Comparison of ENCODE assay signal across 5 cellular contexts in the genomic region with DNA sequence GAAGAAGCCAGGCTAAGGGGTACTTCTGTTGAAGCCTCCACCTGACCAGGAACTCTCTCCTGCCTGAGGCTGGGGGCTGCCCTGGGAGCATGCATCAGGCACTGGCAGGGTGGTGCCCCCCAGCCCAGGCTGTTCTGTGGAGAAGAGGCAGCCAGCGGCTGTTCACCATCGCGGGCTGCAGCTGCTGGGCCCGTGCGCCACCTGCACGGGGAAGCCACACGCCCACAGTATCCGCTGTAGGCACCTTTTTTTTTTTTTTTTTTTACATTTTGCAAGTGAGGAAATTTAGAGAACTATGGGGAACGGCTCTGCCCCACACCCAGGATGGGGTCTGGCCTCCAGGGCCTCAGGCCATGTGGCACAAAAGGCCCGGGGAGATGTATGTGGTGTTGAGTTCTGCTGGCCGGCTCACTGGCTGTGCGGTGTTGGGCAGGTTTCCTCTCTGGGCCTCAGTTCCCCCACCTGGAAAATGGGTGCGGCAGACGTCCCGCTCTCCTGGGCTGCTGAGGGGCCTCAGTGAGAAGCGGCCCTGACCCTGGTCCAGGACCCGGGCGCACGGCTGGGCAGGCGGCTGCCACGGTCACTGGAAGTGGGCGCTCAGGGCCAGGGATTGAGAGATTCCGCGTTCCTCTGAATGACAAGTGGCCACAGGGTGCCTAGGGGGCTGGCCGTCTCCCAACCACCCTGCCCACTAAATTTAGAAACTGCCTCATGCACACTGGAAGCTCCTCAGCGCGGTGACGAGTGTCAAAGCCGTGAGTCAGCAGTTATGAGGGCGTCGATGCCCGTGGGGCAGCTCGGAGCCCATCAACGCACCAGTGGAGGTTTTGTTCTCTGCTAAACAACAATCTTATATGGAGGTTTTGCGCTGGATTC. TPM values are rescaled to one million over a fixed set of nuclear protein-coding genes. Genes with fewer than 3 reads are reported as not detected.
DNase-seq lines count a peak whose midpoint lies in the region; ATAC-seq and TF ChIP-seq lines count a peak whose summit lies in the region.

No MANE protein-coding gene starts in this region.

- DNase-seq in HL-60 (ENCODE audit: low read depth in 1 of 2, low spot score in 1 of 2), result peak; percentile 82 to 92
- DNase-seq in activated CD8-positive, alpha-beta memory T cell treated with anti-CD3 and anti-CD28 coated beads, Interleukin-2, amount 10 ng/mL, durations not matched to agents 7 days and 5 days, result no peak
- peak; percentile 87 for DNase-seq in right atrium auricular region (ENCODE audit: low spot score)
- peak; percentile 80 to 84 for DNase-seq in upper lobe of left lung

- H3K4me3 ChIP-seq in HL-60 (replicated peaks; ENCODE audit: insufficient read depth, low read length) (no peak overlapping the region), right atrium auricular region (peak overlapping the region in 1 of 2 donors; percentile 33), upper lobe of left lung (peak overlapping the region in 2 of 4 donors; percentile 1 to 18)

- peaks cover 21% of the 10 kb centered on the region for H3K4me1 Mint-ChIP-seq in activated CD8-positive, alpha-beta memory T cell treated with anti-CD3 and anti-CD28 coated beads, Interleukin-2, amount 10 ng/mL, durations not matched to agents 7 days and 5 days

- TF ChIP-seq CTCF in HL-60 (IDR thresholded peaks at IDR 0.05; ENCODE audit: insufficient read depth, low read length) (no peak), right atrium auricular region (IDR thresholded peaks at IDR 0.05) (no peak), upper lobe of left lung (IDR thresholded peaks at IDR 0.05) (no peak)

- peak overlapping the region; percentile 40 for H3K27ac Mint-ChIP-seq in activated CD8-positive, alpha-beta memory T cell treated with anti-CD3 and anti-CD28 coated beads, Interleukin-2, amount 10 ng/mL, durations not matched to agents 7 days and 5 days

- H3K9me3 Mint-ChIP-seq in activated CD8-positive, alpha-beta memory T cell treated with anti-CD3 and anti-CD28 coated beads, Interleukin-2, amount 10 ng/mL, durations not matched to agents 7 days and 5 days (ENCODE audit: low read depth), result no peaks in the 10 kb centered on the region

- H3K4me3 Mint-ChIP-seq in activated CD8-positive, alpha-beta memory T cell treated with anti-CD3 and anti-CD28 coated beads, Interleukin-2, amount 10 ng/mL, durations not matched to agents 7 days and 5 days, result no peak overlapping the region

- WGBS in upper lobe of left lung, 2 donors, result 52 to 77% methylated on average over 11 to 35 of the region's 35 CpGs

- no peaks in the 10 kb centered on the region for H3K9me3 ChIP-seq in right atrium auricular region
- H3K9me3 ChIP-seq in upper lobe of left lung, result no peaks in the 10 kb centered on the region

- TF ChIP-seq EP300 in upper lobe of left lung (IDR thresholded peaks at IDR 0.05), result peak in 1 of 4 donors; percentile 14

- no peaks in the 10 kb centered on the region for H3K36me3 Mint-ChIP-seq in activated CD8-positive, alpha-beta memory T cell treated with anti-CD3 and anti-CD28 coated beads, Interleukin-2, amount 10 ng/mL, durations not matched to agents 7 days and 5 days

- CTCF ChIA-PET in activated CD8-positive, alpha-beta memory T cell treated with anti-CD3 and anti-CD28 coated beads, Interleukin-2, amount 10 ng/mL, durations not matched to agents 7 days and 5 days (lab: Charles Lee), result interaction anchor here (0.8 kb wide), 1 partner anchor 8 kb away, joined by 4 read pairs; no protein-coding TSS in a partner anchor

- no peaks in the 10 kb centered on the region for H3K36me3 ChIP-seq in right atrium auricular region
- H3K36me3 ChIP-seq in upper lobe of left lung, result no peaks in the 10 kb centered on the region

- ATAC-seq in activated CD8-positive, alpha-beta memory T cell treated with anti-CD3 and anti-CD28 coated beads, Interleukin-2, amount 10 ng/mL, durations not matched to agents 7 days and 5 days, result peak; percentile 69
- ATAC-seq in upper lobe of left lung (ENCODE audit: low FRiP score in 2 of 2), result peak; percentile 71 to 87
- ATAC-seq in HG03135 (IDR thresholded peaks at IDR 0.05; ENCODE audit: unreplicated experiment), result no peak

- H3K4me1 ChIP-seq in right atrium auricular region (peaks cover 0 to 20% of the 10 kb centered on the region in 2 donors), upper lobe of left lung (peaks cover 3 to 17% (median 8%) of the 10 kb centered on the region in 4 donors)

- H3K27me3 ChIP-seq in HL-60 (ENCODE audit: insufficient read depth, poor library complexity, severe bottlenecking), result no peaks in the 10 kb centered on the region
- H3K27me3 ChIP-seq in right atrium auricular region, result no peaks in the 10 kb centered on the region
- no peaks in the 10 kb centered on the region for H3K27me3 ChIP-seq in upper lobe of left lung

- H3K27me3 Mint-ChIP-seq in activated CD8-positive, alpha-beta memory T cell treated with anti-CD3 and anti-CD28 coated beads, Interleukin-2, amount 10 ng/mL, durations not matched to agents 7 days and 5 days, result no peaks in the 10 kb centered on the region

- H3K27ac ChIP-seq in HL-60 (replicated peaks) (peak overlapping the region; percentile 97), right atrium auricular region (peak overlapping the region; percentile 98 to 99), upper lobe of left lung (peak overlapping the region; percentile 75 to 88 (median 82))

- TF ChIP-seq POLR2A in upper lobe of left lung (IDR thresholded peaks at IDR 0.05), result peak in 1 of 4 donors; percentile 55

RNA-seq across cellular contexts. Expression of a gene that starts 8.8 kb away (rescaled TPM):
- 100 to 1,000 TPM in 1 of 2 experiments, 10 to 100 TPM in 1; 97.5 to 102 TPM for total RNA-seq in activated CD8-positive, alpha-beta memory T cell treated with anti-CD3 and anti-CD28 coated beads, Interleukin-2, amount 10 ng/mL, durations not matched to agents 7 days and 5 days
- total RNA-seq in right atrium auricular region (10 to 100 TPM; 29.0 to 47.0 TPM), upper lobe of left lung (100 to 1,000 TPM in 2 of 6 donors, 10 to 100 TPM in 4; 38.6 to 215 (median 72.3) TPM)

RNA-seq across cellular contexts. Expression of a gene that starts 17.5 kb away (rescaled TPM):
- total RNA-seq in activated CD8-positive, alpha-beta memory T cell treated with anti-CD3 and anti-CD28 coated beads, Interleukin-2, amount 10 ng/mL, durations not matched to agents 7 days and 5 days, result 10 to 100 TPM; 22.4 to 22.9 TPM
- total RNA-seq in right atrium auricular region (10 to 100 TPM; 29.6 to 70.9 TPM), upper lobe of left lung (100 to 1,000 TPM in 1 of 6 donors, 10 to 100 TPM in 5; 48.0 to 117 (median 77.9) TPM)

RNA-seq across cellular contexts. Expression of a gene that starts 43.0 kb away (rescaled TPM):
- not detected for total RNA-seq in activated CD8-positive, alpha-beta memory T cell treated with anti-CD3 and anti-CD28 coated beads, Interleukin-2, amount 10 ng/mL, durations not matched to agents 7 days and 5 days
- total RNA-seq in right atrium auricular region, result under 1 TPM in 1 of 2 donors, not detected in 1; 0.28 TPM
- 10 to 100 TPM in 3 of 6 donors, 1 to 10 TPM in 3; 5.0 to 11.7 (median 10.4) TPM for total RNA-seq in upper lobe of left lung

RNA-seq across cellular contexts. Expression of a gene that starts 53.7 kb away (rescaled TPM):
- total RNA-seq in activated CD8-positive, alpha-beta memory T cell treated with anti-CD3 and anti-CD28 coated beads, Interleukin-2, amount 10 ng/mL, durations not matched to agents 7 days and 5 days, result 1 to 10 TPM; 2.1 to 2.2 TPM
- total RNA-seq in right atrium auricular region (1 to 10 TPM; 3.6 to 9.4 TPM), upper lobe of left lung (10 to 100 TPM; 17.8 to 67.1 (median 42.4) TPM)

RNA-seq across cellular contexts. Expression of a gene that starts 56.8 kb away (rescaled TPM):
- 10 to 100 TPM; 37.2 to 37.9 TPM for total RNA-seq in activated CD8-positive, alpha-beta memory T cell treated with anti-CD3 and anti-CD28 coated beads, Interleukin-2, amount 10 ng/mL, durations not matched to agents 7 days and 5 days
- total RNA-seq in right atrium auricular region (10 to 100 TPM; 21.5 to 22.3 TPM), upper lobe of left lung (10 to 100 TPM; 19.0 to 53.1 (median 21.6) TPM)

Comparison
In these comparisons a context has a peak if more than half of its experiments do, and no peak if none do; other contexts are left out.
1. RNA of a gene that starts 43.0 kb away (total RNA-seq): 5.0 to 11.7 TPM in upper lobe of left lung; 0.28 TPM in right atrium auricular region and not detected in activated CD8-positive, alpha-beta memory T cell treated with anti-CD3 and anti-CD28 coated beads, Interleukin-2, amount 10 ng/mL, durations not matched to agents 7 days and 5 days; every median in the first group is over 4 times any median in the second.
2. Peak in every context shown above with its lines, with median percentiles within 50 percentile points of each other: H3K27ac ChIP-seq.